ENCODE assay signal across 8 cellular contexts in genomic region chr9:128684325-128685021, GRCh38. TPM values are rescaled to one million over a fixed set of nuclear protein-coding genes. Genes with fewer than 3 reads are reported as not detected.
DNase-seq lines count a peak whose midpoint lies in the region; ATAC-seq and TF ChIP-seq lines count a peak whose summit lies in the region.

No MANE protein-coding gene starts in this region.

- H3K4me3 ChIP-seq in choroid plexus epithelial cell (ENCODE audit: low read depth, low read length): peak overlapping the region; percentile 84

- TF ChIP-seq CTCF in choroid plexus epithelial cell (conservative IDR thresholded peaks at IDR 0.05; ENCODE audit: low read depth, low read length): no peak

- ATAC-seq in GM21786 (IDR thresholded peaks at IDR 0.05; ENCODE audit: unreplicated experiment): peak; percentile 33
- ATAC-seq in HG02970 (IDR thresholded peaks at IDR 0.05; ENCODE audit: low FRiP score, unreplicated experiment): no peak

- in situ Hi-C loops in Caki2 (cut with HindIII; ENCODE audit: low pct_unique_long_range_greater_than_20kb, low sequenced_read_pairs): no loop called here

- DNase-seq in Caki2 (ENCODE audit: low read depth) (peak; percentile 82), NCI-H2029 (lab: John Stamatoyannopoulos, UW) (peak; percentile 85), choroid plexus epithelial cell (ENCODE audit: low read depth) (peak; percentile 83), left kidney (ENCODE audit: low read depth, low spot score) (peak; percentile 88)
- peak; percentile 76 for DNase-seq in activated CD4-positive, CD25-positive, alpha-beta regulatory T cell treated with anti-CD3 and anti-CD28 coated beads, Interleukin-2, amount 50 U/mL, for 72 hours
- peak; percentile 79 for DNase-seq in stimulated activated CD4-positive, alpha-beta T cell treated with anti-CD3 and anti-CD28 coated beads, Interleukin-4, amount 100 ng/mL, for 24 hours

RNA-seq across cellular contexts. Expression of gene SET, which starts 4.5 kb away (rescaled TPM):
- 476 and 595 TPM in 2 replicates for total RNA-seq in Caki2 (2014; rRNA removed; shearing (Covaris generic); ENCODE audit: low replicate concordance)

RNA-seq across cellular contexts. Expression of gene PKN3, which starts 17.8 kb away (rescaled TPM):
- 9.3 and 10.9 TPM in 2 replicates for total RNA-seq in Caki2 (2014; rRNA removed; shearing (Covaris generic); ENCODE audit: low replicate concordance)

RNA-seq across cellular contexts. Expression of gene DYNC2I2, which starts 27.8 kb away (rescaled TPM):
- 188 and 218 TPM in 2 replicates for total RNA-seq in Caki2 (2014; rRNA removed; shearing (Covaris generic); ENCODE audit: low replicate concordance)

RNA-seq across cellular contexts. Expression of gene ZDHHC12, which starts 39.5 kb away (rescaled TPM):
- total RNA-seq in Caki2 (2014; rRNA removed; shearing (Covaris generic); ENCODE audit: low replicate concordance): 57.7 and 81.5 TPM in 2 replicates
